ENCODE assay signal across 1 cellular context in genomic region chr14:57009585-57010515, GRCh38.
TF ChIP-seq lines count a peak whose summit lies in the region.

No MANE protein-coding gene starts in this region.

TF ChIP-seq in K562, 482 proteins besides CTCF, POLR2A, EP300 and RAD21 (continued from another document and continues in another):
- no peak for TF ChIP-seq TSHZ1 (CRISPR knock-in tag; IDR thresholded peaks at IDR 0.05)
- TF ChIP-seq HMGN3 (IDR thresholded peaks at IDR 0.05; ENCODE audit: borderline replicate concordance, extremely low read depth, insufficient read length, low read depth, low read length): no peak
- peak; percentile 93 for TF ChIP-seq CBFA2T3 (IDR thresholded peaks at IDR 0.05)
- peak; percentile 23 for TF ChIP-seq KDM5B (IDR thresholded peaks at IDR 0.05; ENCODE audit: insufficient replicate concordance, low read depth, low read length)
- TF ChIP-seq ARID3A (IDR thresholded peaks at IDR 0.05; ENCODE audit: borderline replicate concordance, low read depth, low read length): peak; percentile 68; the same call in 1 of the 2 replicates
- peak; percentile 84 for TF ChIP-seq PML (IDR thresholded peaks at IDR 0.05; ENCODE audit: low read length)
- no peak for TF ChIP-seq PATZ1 (CRISPR knock-in tag; IDR thresholded peaks at IDR 0.05; ENCODE audit: borderline replicate concordance)
- peak in 1 of 2 experiments; percentile 36; a peak in 1 of 4 replicates for TF ChIP-seq FOXA3 (CRISPR knock-in tag; conservative IDR thresholded peaks at IDR 0.05 in 1 of 2, IDR thresholded peaks at IDR 0.05 in 1 of 2)
- TF ChIP-seq GABPB1 (CRISPR knock-in tag; IDR thresholded peaks at IDR 0.05): no peak
- TF ChIP-seq ILK (tag; IDR thresholded peaks at IDR 0.05; ENCODE audit: borderline replicate concordance, low read depth): no peak
- TF ChIP-seq PREB (CRISPR knock-in tag; IDR thresholded peaks at IDR 0.05): no peak
- peak; percentile 58 for TF ChIP-seq MYC (IDR thresholded peaks at IDR 0.05; ENCODE audit: low read depth, low read length)
- TF ChIP-seq MYC (CRISPR knock-in tag; IDR thresholded peaks at IDR 0.05; ENCODE audit: borderline replicate concordance, low read depth): no peak
- TF ChIP-seq BHLHE40 (IDR thresholded peaks at IDR 0.05; ENCODE audit: low read length): peak; percentile 86
- peak; percentile 61 for TF ChIP-seq CREB1 (IDR thresholded peaks at IDR 0.05)
- TF ChIP-seq CREB1 (CRISPR knock-in tag; IDR thresholded peaks at IDR 0.05): no peak
- no peak for TF ChIP-seq ZNF197 (CRISPR knock-in tag; IDR thresholded peaks at IDR 0.05; ENCODE audit: low read depth)
- no peak for TF ChIP-seq ZBTB5 (IDR thresholded peaks at IDR 0.05)
- no peak; a peak in 1 of 3 replicates for TF ChIP-seq CBX3 (IDR thresholded peaks at IDR 0.05; ENCODE audit: borderline replicate concordance in 1 of 2, low read length in 2 of 2)
- TF ChIP-seq SMARCA4 (IDR thresholded peaks at IDR 0.05): peak; percentile 98
- TF ChIP-seq ZBTB26 (CRISPR knock-in tag; IDR thresholded peaks at IDR 0.05): no peak
- TF ChIP-seq HLTF (IDR thresholded peaks at IDR 0.05): no peak
- TF ChIP-seq ZMIZ1 (IDR thresholded peaks at IDR 0.05; ENCODE audit: low read depth in 2 of 2, low read length in 2 of 2): peak in 1 of 2 experiments; percentile 85; a peak in 2 of 4 replicates
- no peak for TF ChIP-seq ARID4B (CRISPR knock-in tag; IDR thresholded peaks at IDR 0.05)
- peak; percentile 99 for TF ChIP-seq DPF2 (IDR thresholded peaks at IDR 0.05)
- TF ChIP-seq PBX2 (CRISPR knock-in tag; IDR thresholded peaks at IDR 0.05; ENCODE audit: low read depth): no peak
- TF ChIP-seq PBX2 (tag; conservative IDR thresholded peaks at IDR 0.05; ENCODE audit: low read depth): peak; percentile 35; the same call in 1 of the 2 replicates
- no peak for TF ChIP-seq ZNF449 (CRISPR knock-in tag; IDR thresholded peaks at IDR 0.05)
- 0 out of 2 replicates have a peak, but pooled peaks have one; percentile 48 for TF ChIP-seq ELF4 (CRISPR knock-in tag; IDR thresholded peaks at IDR 0.05)
